Comparison of ENCODE assay signal across 1 cellular context in genomic region chr15:37112171-37112570, GRCh38.
TF ChIP-seq lines count a peak whose summit lies in the region.

No MANE protein-coding gene starts in this region.

TF ChIP-seq in HepG2, 621 proteins besides CTCF, POLR2A, EP300 and RAD21 (continued from another document and continues in another):
- no peak for TF ChIP-seq SOX6 (IDR thresholded peaks at IDR 0.05)
- TF ChIP-seq SOX6 (CRISPR knock-in tag; IDR thresholded peaks at IDR 0.05), result peak; percentile 28; the same call in 1 of the 2 replicates
- TF ChIP-seq RNF219 (CRISPR knock-in tag; IDR thresholded peaks at IDR 0.05), result no peak
- peak; percentile 94 for TF ChIP-seq CEBPG (CRISPR knock-in tag; IDR thresholded peaks at IDR 0.05)
- no peak for TF ChIP-seq SMAD1 (CRISPR knock-in tag; IDR thresholded peaks at IDR 0.05; ENCODE audit: borderline replicate concordance, low read depth)
- no peak for TF ChIP-seq ZNF580 (CRISPR knock-in tag; IDR thresholded peaks at IDR 0.05; ENCODE audit: borderline replicate concordance, low read depth)
- no peak for TF ChIP-seq ATF3 (CRISPR knock-in tag; IDR thresholded peaks at IDR 0.05)
- peak; percentile 34; the same call in 1 of the 2 replicates for TF ChIP-seq GATAD2A (CRISPR knock-in tag; IDR thresholded peaks at IDR 0.05)
- no peak for TF ChIP-seq KLF9 (CRISPR knock-in tag; IDR thresholded peaks at IDR 0.05; ENCODE audit: low read depth)
- TF ChIP-seq ATF5 (CRISPR knock-in tag; IDR thresholded peaks at IDR 0.05; ENCODE audit: low read depth), result no peak
- TF ChIP-seq TGIF2 (CRISPR knock-in tag; IDR thresholded peaks at IDR 0.05), result no peak
- TF ChIP-seq ZNF343 (CRISPR knock-in tag; IDR thresholded peaks at IDR 0.05), result no peak
- no peak for TF ChIP-seq NRL (CRISPR knock-in tag; IDR thresholded peaks at IDR 0.05; ENCODE audit: borderline replicate concordance)
- no peak for TF ChIP-seq ZNF788 (CRISPR knock-in tag; IDR thresholded peaks at IDR 0.05; ENCODE audit: borderline replicate concordance)
- TF ChIP-seq ZNF816 (CRISPR knock-in tag; IDR thresholded peaks at IDR 0.05; ENCODE audit: borderline replicate concordance), result no peak
- TF ChIP-seq PREB (CRISPR knock-in tag; IDR thresholded peaks at IDR 0.05), result no peak
- TF ChIP-seq NFKB2 (CRISPR knock-in tag; IDR thresholded peaks at IDR 0.05; ENCODE audit: borderline replicate concordance), result no peak
- TF ChIP-seq ETV5 (CRISPR knock-in tag; IDR thresholded peaks at IDR 0.05; ENCODE audit: borderline replicate concordance), result peak; percentile 56; the same call in 1 of the 2 replicates
- TF ChIP-seq ZNF253 (CRISPR knock-in tag; IDR thresholded peaks at IDR 0.05; ENCODE audit: borderline replicate concordance), result no peak
- TF ChIP-seq NR0B2 (CRISPR knock-in tag; IDR thresholded peaks at IDR 0.05), result no peak
- TF ChIP-seq ZBTB3 (CRISPR knock-in tag; IDR thresholded peaks at IDR 0.05; ENCODE audit: borderline replicate concordance, low read depth), result no peak
- no peak for TF ChIP-seq ZNF589 (CRISPR knock-in tag; conservative IDR thresholded peaks at IDR 0.05)
- no peak for TF ChIP-seq MAFF (IDR thresholded peaks at IDR 0.05; ENCODE audit: low read depth, low read length)
- peak; percentile 51 for TF ChIP-seq SAP130 (CRISPR knock-in tag; IDR thresholded peaks at IDR 0.05; ENCODE audit: low read depth)
- no peak for TF ChIP-seq ZNF800 (CRISPR knock-in tag; IDR thresholded peaks at IDR 0.05)
- TF ChIP-seq E2F5 (CRISPR knock-in tag; conservative IDR thresholded peaks at IDR 0.05), result no peak
- no peak for TF ChIP-seq DMTF1 (CRISPR knock-in tag; IDR thresholded peaks at IDR 0.05)
- TF ChIP-seq THRA (CRISPR knock-in tag; IDR thresholded peaks at IDR 0.05; ENCODE audit: borderline replicate concordance), result no peak
- TF ChIP-seq ELF1 (CRISPR knock-in tag; IDR thresholded peaks at IDR 0.05), result peak; percentile 62
- 0 out of 2 replicates have a peak, but pooled peaks have one; percentile 3 for TF ChIP-seq ZBTB7B (CRISPR knock-in tag; IDR thresholded peaks at IDR 0.05)
- TF ChIP-seq ISL2 (CRISPR knock-in tag; IDR thresholded peaks at IDR 0.05), result no peak
- TF ChIP-seq ZNF136 (CRISPR knock-in tag; IDR thresholded peaks at IDR 0.05; ENCODE audit: low read depth), result no peak
- TF ChIP-seq ELF3 (CRISPR knock-in tag; IDR thresholded peaks at IDR 0.05), result peak; percentile 88
- TF ChIP-seq CEBPB (IDR thresholded peaks at IDR 0.05; ENCODE audit: borderline replicate concordance, low read depth, low read length), result peak; percentile 97
- TF ChIP-seq ARID5B (CRISPR knock-in tag; IDR thresholded peaks at IDR 0.05), result 0 out of 2 replicates have a peak, but pooled peaks have one; percentile 40
- no peak for TF ChIP-seq SPEN (CRISPR knock-in tag; IDR thresholded peaks at IDR 0.05; ENCODE audit: low read depth)
